ENCODE assay signal across 13 cellular contexts in genomic region chr17:57035971-57036481, GRCh38. TPM values are rescaled to one million over a fixed set of nuclear protein-coding genes. Genes with fewer than 3 reads are reported as not detected.
DNase-seq lines count a peak whose midpoint lies in the region; ATAC-seq and TF ChIP-seq lines count a peak whose summit lies in the region.
"Had no signal": no experiment of that assay in that cellular context is flagged by ENCODE, and none has a peak within 500 bp of the region (broad histone marks: within the 10 kb centered on the region; RNA-seq: fewer than 3 reads in every experiment).

No MANE protein-coding gene starts in this region.

- POLR2A ChIA-PET in GM10248 (lab: Yijun Ruan, JAX) = no interaction called here

- TF ChIP-seq CTCF in heart left ventricle (IDR thresholded peaks at IDR 0.05) (no peak), GM10248 (IDR thresholded peaks at IDR 0.05; ENCODE audit: control extremely low read depth, extremely low read depth, low read depth, missing control alignments) (no peak)

- no peaks in the 10 kb centered on the region for H3K9me3 ChIP-seq in heart left ventricle
- H3K9me3 ChIP-seq: SJSA1 had no signal

- CTCF ChIA-PET in GM10248 (lab: Yijun Ruan, JAX) = interaction anchor here (1.1 to 1.5 kb wide), 4 partner anchors 15 to 29 kb away, joined by 3 to 5 read pairs (median 3); no protein-coding TSS in a partner anchor

- intact Hi-C loops in heart left ventricle (cut with DNase I) = no loop called here

- H3K36me3 ChIP-seq in heart left ventricle (no peaks in the 10 kb centered on the region), rectal smooth muscle tissue (ENCODE audit: control insufficient read depth, insufficient read depth, low read length) (no peaks in the 10 kb centered on the region)
- H3K36me3 ChIP-seq: SJSA1 had no signal

- H3K4me1 ChIP-seq in heart left ventricle = peaks cover 0 to 41% (median 13%) of the 10 kb centered on the region in 12 donors
- peaks cover 2% of the 10 kb centered on the region for H3K4me1 ChIP-seq in rectal smooth muscle tissue (ENCODE audit: control insufficient read depth, insufficient read depth, low read length)
- H3K4me1 ChIP-seq: SJSA1 had no signal

- H3K27me3 ChIP-seq in heart left ventricle = peaks cover 0 to 17% (median 0%) of the 10 kb centered on the region in 9 donors
- no peaks in the 10 kb centered on the region for H3K27me3 ChIP-seq in rectal smooth muscle tissue (ENCODE audit: control insufficient read depth, insufficient read depth, low read length)

- H3K4me3 ChIP-seq in heart left ventricle (peak overlapping the region in 2 of 12 donors; percentile 7 to 17), rectal smooth muscle tissue (ENCODE audit: low read length) (peak overlapping the region; percentile 9)
- H3K4me3 ChIP-seq: SJSA1 had no signal

- WGBS in heart left ventricle, 4 donors = 32 to 42% (median 38%) methylated on average over 4 of the region's 4 CpGs

- H3K27ac ChIP-seq in heart left ventricle (peak overlapping the region in 11 of 12 donors; percentile 21 to 87 (median 60)), rectal smooth muscle tissue (ENCODE audit: low read depth, low read length) (no peak overlapping the region)
- H3K27ac ChIP-seq: SJSA1 had no signal

- ATAC-seq in heart left ventricle = peak in 3 of 4 donors; percentile 45 to 65 (median 48)
- ATAC-seq in GM21360 (IDR thresholded peaks at IDR 0.05; ENCODE audit: unreplicated experiment) = no peak
- ATAC-seq: activated naive CD4-positive, alpha-beta T cell treated with anti-CD3 and anti-CD28 coated beads, Interleukin-2, amount 50 U/mL, for 72 hours; CD8-positive, alpha-beta T cell had no signal

- H3K9ac ChIP-seq in rectal smooth muscle tissue (ENCODE audit: low read length) = no peak overlapping the region

- no peak for TF ChIP-seq POLR2A in heart left ventricle (IDR thresholded peaks at IDR 0.05)

- peak; percentile 83 for DNase-seq in LoVo (ENCODE audit: low spot score)
- peak; percentile 64 to 79 for DNase-seq in NCI-H524 (lab: John Stamatoyannopoulos, UW)
- DNase-seq in heart left ventricle = peak in 4 of 5 donors; percentile 22 to 53 (median 34)
- no peak for DNase-seq in HK-2 (ENCODE audit: unreplicated experiment)
- DNase-seq in GM10248 (ENCODE audit: extremely low spot score) = no peak
- no peak for DNase-seq in midbrain (lab: John Stamatoyannopoulos, UW)
- DNase-seq: activated CD4-positive, alpha-beta T cell treated with anti-CD3 and anti-CD28 coated beads for 1 hour; CD8-positive, alpha-beta T cell; endodermal cell had no signal

RNA-seq across cellular contexts. Expression of gene AKAP1, which starts 49.0 kb away (rescaled TPM):
- 100 to 1,000 TPM in 8 of 9 donors, 10 to 100 TPM in 1; 77.4 to 240 (median 133) TPM for total RNA-seq in heart left ventricle
- polyA plus RNA-seq in heart left ventricle = 10 to 100 TPM; 55.8 to 63.4 TPM

RNA-seq across cellular contexts. Expression of gene SCPEP1, which starts 58.1 kb away (rescaled TPM):
- 100 to 1,000 TPM in 1 of 9 donors, 10 to 100 TPM in 8; 39.8 to 162 (median 58.0) TPM for total RNA-seq in heart left ventricle
- 10 to 100 TPM; 31.9 to 99.7 TPM for polyA plus RNA-seq in heart left ventricle

Comparison
In these comparisons a context has a peak if more than half of its experiments do, and no peak if none do; other contexts are left out.
1. DNase-seq: peak in LoVo (single experiment), NCI-H524 (2 of 2) and heart left ventricle (4 of 5); none in HK-2 (single experiment), GM10248 (single experiment) and midbrain (single experiment).